In the genomic region with DNA sequence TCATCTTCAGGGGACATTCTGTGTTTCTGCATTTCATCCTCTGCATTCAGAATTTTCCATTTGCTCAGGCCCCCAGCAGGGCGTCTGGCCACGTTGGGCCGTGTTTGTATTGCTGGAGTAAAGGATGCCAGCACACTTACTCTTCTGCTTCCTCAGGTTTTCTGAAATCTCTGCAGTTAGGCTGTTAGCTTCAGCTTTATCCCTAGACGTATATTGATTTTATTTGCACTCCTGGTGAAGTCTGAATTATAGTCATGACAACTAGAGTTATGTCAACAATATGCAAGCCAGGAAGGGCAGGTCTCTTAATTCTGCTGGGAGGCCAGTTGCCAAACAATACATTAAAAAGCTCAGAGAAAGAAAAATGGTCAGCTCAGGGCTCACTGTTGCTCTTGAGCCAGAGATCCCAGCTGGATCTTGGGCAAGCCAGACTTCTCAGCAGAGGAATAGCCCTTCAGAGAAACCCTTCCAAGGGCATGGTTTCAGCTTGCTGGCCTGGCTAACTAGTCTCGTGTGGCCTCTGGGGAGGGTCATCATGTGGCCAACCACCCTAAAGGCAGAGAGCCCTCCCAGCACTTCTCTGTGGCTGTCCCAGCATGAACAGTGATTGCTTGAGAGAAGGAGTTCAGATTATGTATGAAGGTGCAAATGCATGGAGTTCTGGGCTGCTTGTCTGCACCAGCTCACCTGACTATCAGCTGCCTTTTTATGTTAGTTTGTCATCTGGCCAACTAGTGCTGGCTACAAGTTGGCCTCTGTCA, we compare ENCODE assay signal across 8 cellular contexts.
DNase-seq lines count a peak whose midpoint lies in the region; TF ChIP-seq lines count a peak whose summit lies in the region.
"Had no signal": no experiment of that assay in that cellular context is flagged by ENCODE, and none has a peak within 500 bp of the region (broad histone marks: within the 10 kb centered on the region; RNA-seq: fewer than 3 reads in every experiment).

No MANE protein-coding gene starts in this region.

- H3K9me3 Mint-ChIP-seq in HFFc6: no peaks in the 10 kb centered on the region
- H3K9me3 Mint-ChIP-seq: naive thymus-derived CD8-positive, alpha-beta T cell had no signal

- H3K36me3 ChIP-seq in GM23248 (ENCODE audit: low read depth) (no peaks in the 10 kb centered on the region), esophagus muscularis mucosa (no peaks in the 10 kb centered on the region)

- no peaks in the 10 kb centered on the region for H3F3A ChIP-seq in GM23248 (ENCODE audit: insufficient read depth)

- TF ChIP-seq CTCF in esophagus muscularis mucosa (IDR thresholded peaks at IDR 0.05) (no peak), HFFc6 (IDR thresholded peaks at IDR 0.05) (no peak)

- 0 out of 2 replicates have a peak overlapping the region, but pooled peaks have one; percentile 2 for H3K9ac ChIP-seq in GM23248

- DNase-seq in GM23248: peak; percentile 38
- peak; percentile 58 for DNase-seq in NCI-H345 (lab: John Stamatoyannopoulos, UW)
- no peak for DNase-seq in esophagus muscularis mucosa (ENCODE audit: extremely low spot score)
- peak; percentile 74 for DNase-seq in posterior vena cava (ENCODE audit: low spot score)
- no peak for DNase-seq in COLO668 (lab: John Stamatoyannopoulos, UW; ENCODE audit: unreplicated experiment)
- DNase-seq in RKO (ENCODE audit: low spot score): no peak
- DNase-seq in HFFc6: no peak
- DNase-seq: naive thymus-derived CD8-positive, alpha-beta T cell had no signal

- 42 to 43% methylated on average over 5 of the region's 5 CpGs for WGBS in GM23248 (ENCODE audit: low coverage in 1 of 2, low lambda C conversion rate in 2 of 2, missing lambda C conversion rate in 2 of 2), 2 experiments
- 14% methylated on average over 5 of the region's 5 CpGs for WGBS in esophagus muscularis mucosa

- H3K4me3 Mint-ChIP-seq in HFFc6: no peak overlapping the region
- H3K4me3 Mint-ChIP-seq: naive thymus-derived CD8-positive, alpha-beta T cell had no signal

- H3K4me3 ChIP-seq in GM23248 (no peak overlapping the region), esophagus muscularis mucosa (no peak overlapping the region)

- no peak for TF ChIP-seq POLR2A in esophagus muscularis mucosa (IDR thresholded peaks at IDR 0.05; ENCODE audit: low read depth)

- intact Hi-C loops in esophagus muscularis mucosa (cut with DNase I) (no loop called here), posterior vena cava (cut with DNase I) (loop anchor here in 1 of 2 donors (5.0 kb wide), 2 partner anchors 178 to 188 kb away; no protein-coding TSS in a partner anchor)

- H3K27me3 Mint-ChIP-seq in HFFc6 (ENCODE audit: insufficient read depth): peaks cover 4% of the 10 kb centered on the region; the same call in 1 of the 2 replicates
- H3K27me3 Mint-ChIP-seq: naive thymus-derived CD8-positive, alpha-beta T cell had no signal

- no peaks in the 10 kb centered on the region for H3K79me2 ChIP-seq in GM23248 (ENCODE audit: insufficient read depth)

- no peak overlapping the region for H3K4me2 ChIP-seq in GM23248 (ENCODE audit: unreplicated experiment)

- H3K27me3 ChIP-seq in GM23248 (replicated peaks; ENCODE audit: insufficient read depth): no peaks in the 10 kb centered on the region
- H3K27me3 ChIP-seq in esophagus muscularis mucosa: no peaks in the 10 kb centered on the region

- in situ Hi-C loops in GM23248 (cut with MboI): loop anchor here (10.0 kb wide), 1 partner anchor 180 kb away; no protein-coding TSS in a partner anchor

- no peak overlapping the region for H2AFZ ChIP-seq in GM23248

- no peak for TF ChIP-seq EP300 in esophagus muscularis mucosa (IDR thresholded peaks at IDR 0.05)

- H3K9me3 ChIP-seq in GM23248 (ENCODE audit: low read depth) (no peaks in the 10 kb centered on the region), esophagus muscularis mucosa (no peaks in the 10 kb centered on the region)

- H3K27ac Mint-ChIP-seq in HFFc6: no peak overlapping the region; the same call in 1 of the 2 replicates

- no peaks in the 10 kb centered on the region; the same call in 1 of the 2 replicates for H4K20me1 ChIP-seq in GM23248 (ENCODE audit: insufficient read depth)

- no peaks in the 10 kb centered on the region for H3K9me2 ChIP-seq in GM23248 (ENCODE audit: insufficient read depth)

- H3K27ac ChIP-seq in GM23248 (no peak overlapping the region), esophagus muscularis mucosa (replicated peaks in 1 of 4) (peak overlapping the region in 3 of 4 donors; percentile 41 to 55 (median 53))

- no peaks in the 10 kb centered on the region for H3K36me3 Mint-ChIP-seq in HFFc6 (ENCODE audit: low read depth)

- no peaks in the 10 kb centered on the region; the same call in 1 of the 2 replicates for H3K4me1 ChIP-seq in GM23248 (ENCODE audit: insufficient read depth)
- H3K4me1 ChIP-seq in esophagus muscularis mucosa: peaks cover 14 to 32% (median 24%) of the 10 kb centered on the region in 4 donors

- peaks cover 11% of the 10 kb centered on the region; the same call in 1 of the 2 replicates for H3K4me1 Mint-ChIP-seq in HFFc6 (ENCODE audit: low read depth)

Comparison
In these comparisons a context has a peak if more than half of its experiments do, and no peak if none do; other contexts are left out.
1. DNase-seq: peak in GM23248 (single experiment), NCI-H345 (single experiment) and posterior vena cava (single experiment); none in esophagus muscularis mucosa (single experiment), COLO668 (single experiment), RKO (single experiment) and HFFc6 (single experiment).